ENCODE assay signal across 9 cellular contexts in genomic region chr3:195892355-195893120, GRCh38. TPM values are rescaled to one million over a fixed set of nuclear protein-coding genes. Genes with fewer than 3 reads are reported as not detected.
DNase-seq lines count a peak whose midpoint lies in the region; ATAC-seq and TF ChIP-seq lines count a peak whose summit lies in the region.
"Had no signal": no experiment of that assay in that cellular context is flagged by ENCODE, and none has a peak within 500 bp of the region (broad histone marks: within the 10 kb centered on the region; RNA-seq: fewer than 3 reads in every experiment).

No MANE protein-coding gene starts in this region.

- H3K4me1 ChIP-seq in BE2C: peaks cover 20% of the 10 kb centered on the region
- H3K4me1 ChIP-seq in PC-3 (ENCODE audit: insufficient read depth, low read length): peaks cover 37% of the 10 kb centered on the region
- peaks cover 52% of the 10 kb centered on the region for H3K4me1 ChIP-seq in osteoblast (ENCODE audit: insufficient read depth, low read length)

- H3K36me3 ChIP-seq in BE2C (0 out of 2 replicates have a peak, but pooled peaks cover 1% of the 10 kb centered on the region), PC-3 (ENCODE audit: low read depth, low read length) (no peaks in the 10 kb centered on the region; the same call in 1 of the 2 replicates), osteoblast (ENCODE audit: insufficient read depth, low read length) (peaks cover 3% of the 10 kb centered on the region)

- H3K4me2 ChIP-seq in PC-3 (ENCODE audit: low read length) (peak overlapping the region; percentile 91), osteoblast (ENCODE audit: insufficient read depth, low read length) (peak overlapping the region; percentile 77)

- H2AFZ ChIP-seq in PC-3 (ENCODE audit: low read length) (peak overlapping the region; percentile 63; the same call in 1 of the 2 replicates), osteoblast (ENCODE audit: low read length) (peak overlapping the region; percentile 62)

- H3K27me3 ChIP-seq in BE2C (no peaks in the 10 kb centered on the region), PC-3 (ENCODE audit: low read length) (no peaks in the 10 kb centered on the region), osteoblast (ENCODE audit: insufficient read depth, low read length) (no peaks in the 10 kb centered on the region)

- H3K9me2 ChIP-seq in PC-3 (replicated peaks; ENCODE audit: low read length): no peaks in the 10 kb centered on the region

- H3K27ac ChIP-seq in PC-3 (ENCODE audit: low read length): peak overlapping the region; percentile 34
- peak overlapping the region; percentile 45 for H3K27ac ChIP-seq in osteoblast (ENCODE audit: low read depth, low read length)

- CTCF ChIA-PET in PC-3 (lab: Charles Lee): interaction anchor here (0.6 to 1.9 kb wide), 5 partner anchors 19 to 33 kb away, joined by 3 to 8 read pairs (median 5); no protein-coding TSS in a partner anchor

- TF ChIP-seq CTCF in BE2C (IDR thresholded peaks at IDR 0.05; ENCODE audit: low read depth, low read length) (no peak), PC-3 (conservative IDR thresholded peaks at IDR 0.05; ENCODE audit: low read depth, low read length) (no peak), foreskin fibroblast (IDR thresholded peaks at IDR 0.05; ENCODE audit: low read depth, low read length) (no peak), osteoblast (IDR thresholded peaks at IDR 0.05; ENCODE audit: extremely low read depth, low read depth, low read length) (no peak), GM20000 (IDR thresholded peaks at IDR 0.05; ENCODE audit: extremely low read depth, missing control alignments) (no peak)

- TF ChIP-seq POLR2A in erythroblast (IDR thresholded peaks at IDR 0.05; ENCODE audit: low read length): no peak

- H3F3A ChIP-seq in PC-3 (ENCODE audit: low read length, unreplicated experiment): no peaks in the 10 kb centered on the region

- intact Hi-C loops in PC-3 (cut with micrococcal nuclease): no loop called here

- peak overlapping the region; percentile 25 for H3K4me3 ChIP-seq in BE2C (ENCODE audit: low read depth, low read length)
- H3K4me3 ChIP-seq in PC-3 (ENCODE audit: low read length): 0 out of 2 replicates have a peak overlapping the region, but pooled peaks have one; percentile 22
- H3K4me3 ChIP-seq in foreskin fibroblast (ENCODE audit: low read depth in 1 of 2, low read length in 2 of 2): peak overlapping the region; percentile 16 to 33
- H3K4me3 ChIP-seq in osteoblast (ENCODE audit: insufficient read depth, low read length): peak overlapping the region; percentile 61

- H3K79me2 ChIP-seq in PC-3 (ENCODE audit: low read length) (peaks cover 49% of the 10 kb centered on the region), osteoblast (ENCODE audit: insufficient read depth, low read length) (peaks cover 52% of the 10 kb centered on the region)

- peak overlapping the region; percentile 19; the same call in 1 of the 2 replicates for H3K9ac ChIP-seq in PC-3 (ENCODE audit: low read length)

- peak; percentile 46 for DNase-seq in BE2C
- DNase-seq in PC-3: peak; percentile 56
- DNase-seq in foreskin fibroblast: peak; percentile 58 to 79
- DNase-seq in osteoblast (ENCODE audit: insufficient read length, low spot score, missing footprints): peak; percentile 96
- DNase-seq in NCI-H1930 (lab: John Stamatoyannopoulos, UW): no peak
- DNase-seq in erythroblast (lab: John Stamatoyannopoulos, UW): no peak
- DNase-seq in GM20000 (ENCODE audit: low spot score): no peak

- BruUV-seq in PC-3 (replicated peaks; lab: Mats Ljungman, UMichigan): no TSS peak

- POLR2A ChIA-PET in PC-3 (lab: Charles Lee; ENCODE audit: unreplicated experiment): no interaction called here

- peak; percentile 16 for ATAC-seq in PC-3
- ATAC-seq in HG02870 (IDR thresholded peaks at IDR 0.05; ENCODE audit: unreplicated experiment): no peak
- ATAC-seq: WTC11 had no signal

- H4K20me1 ChIP-seq in PC-3 (ENCODE audit: low read length) (no peaks in the 10 kb centered on the region), osteoblast (ENCODE audit: insufficient read depth, low read length) (peaks cover 23% of the 10 kb centered on the region)

- H3K9me3 ChIP-seq in BE2C: no peaks in the 10 kb centered on the region
- no peaks in the 10 kb centered on the region for H3K9me3 ChIP-seq in PC-3 (ENCODE audit: low read length)
- H3K9me3 ChIP-seq in osteoblast (ENCODE audit: low read depth, low read length): no peaks in the 10 kb centered on the region

RNA-seq across cellular contexts. Expression of gene TNK2, which starts 15.8 kb away (rescaled TPM):
- polyA plus RNA-seq in BE2C (2012; ENCODE audit: insufficient read depth, insufficient read length, low read depth): 162 TPM
- total RNA-seq in PC-3 (2014; rRNA removed): 43.7 and 49.3 TPM in 2 replicates
- total RNA-seq in osteoblast: 10.6 and 11.6 TPM in 2 replicates

Comparison
In these comparisons a context has a peak if more than half of its experiments do, and no peak if none do; other contexts are left out.
1. DNase-seq: peak in BE2C (single experiment), PC-3 (single experiment), foreskin fibroblast (2 of 2) and osteoblast (single experiment); none in NCI-H1930 (0 of 2), erythroblast (0 of 2) and GM20000 (single experiment).
2. Peak in every context shown above with its lines, with median percentiles within 50 percentile points of each other: H3K4me3 ChIP-seq.